In genomic region chr14:89279649-89280232, GRCh38 we compare ENCODE assay signal across 1 cellular context.
TF ChIP-seq lines count a peak whose summit lies in the region.

No MANE protein-coding gene starts in this region.

TF ChIP-seq in HEK293, 187 proteins besides CTCF, POLR2A, EP300 and RAD21 (continued from another document):
- TF ChIP-seq PATZ1 (tag by site-specific recombination; IDR thresholded peaks at IDR 0.05) (peak; percentile 48; the same call in 1 of the 2 replicates), ZNF610 (tag by site-specific recombination; IDR thresholded peaks at IDR 0.05; ENCODE audit: borderline replicate concordance) (no peak), ZNF621 (tag by site-specific recombination; IDR thresholded peaks at IDR 0.05) (no peak), ZNF394 (tag by site-specific recombination; IDR thresholded peaks at IDR 0.05; ENCODE audit: borderline replicate concordance) (peak; percentile 54; the same call in 1 of the 2 replicates)
